In the genomic region with DNA sequence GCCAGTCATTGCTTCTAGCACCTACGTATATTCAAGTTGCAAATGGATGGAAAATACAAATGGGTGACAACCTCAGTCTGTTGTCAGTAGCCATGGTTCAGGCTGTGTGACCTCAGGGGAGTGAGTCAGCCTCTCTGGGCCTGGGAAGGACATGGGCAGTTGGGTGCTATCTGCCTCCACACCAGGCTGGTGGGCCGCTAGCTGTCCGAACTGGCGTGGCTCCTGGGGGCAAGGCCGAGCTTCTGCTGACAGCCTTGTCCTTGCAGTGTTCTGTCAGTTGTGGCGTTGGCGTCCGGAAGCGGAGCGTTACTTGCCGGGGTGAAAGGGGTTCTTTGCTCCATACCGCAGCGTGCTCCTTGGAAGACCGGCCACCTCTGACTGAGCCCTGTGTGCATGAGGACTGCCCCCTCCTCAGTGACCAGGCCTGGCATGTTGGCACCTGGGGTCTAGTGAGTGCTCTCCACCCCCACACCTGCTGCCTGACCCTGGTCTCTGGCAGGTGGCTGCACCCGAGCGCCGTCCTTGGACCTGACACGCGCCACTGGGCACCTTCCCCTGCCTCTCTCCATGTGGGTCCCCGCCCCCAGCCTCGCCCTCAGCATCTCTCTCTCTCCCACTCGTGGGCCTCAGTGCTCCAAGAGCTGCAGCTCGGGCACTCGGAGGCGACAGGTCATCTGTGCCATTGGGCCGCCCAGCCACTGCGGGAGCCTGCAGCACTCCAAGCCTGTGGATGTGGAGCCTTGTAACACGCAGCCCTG, we compare ENCODE assay signal across 24 cellular contexts.
"Had no signal": no experiment of that assay in that cellular context is flagged by ENCODE, and none has a peak within 500 bp of the region (broad histone marks: within the 10 kb centered on the region; RNA-seq: fewer than 3 reads in every experiment).

No MANE protein-coding gene starts in this region.

- H3K4me1 Mint-ChIP-seq: brain, neural crest cell had no signal

- H3K4me3 Mint-ChIP-seq: activated CD4-positive, alpha-beta T cell treated with anti-CD3 and anti-CD28 coated beads, Interleukin-2, amount 10 ng/mL, durations not matched to agents 7 days and 5 days; activated CD8-positive, alpha-beta T cell treated with anti-CD3 and anti-CD28 coated beads for 36 hours; brain; dendritic cell treated with granulocyte-macrophage colony-stimulating factor and Interleukin-4, amounts not matched to agents 40 ng/mL and 50 ng/mL, for 4 days; neural crest cell; stimulated activated naive CD8-positive, alpha-beta T cell treated with anti-CD3 and anti-CD28 coated beads, Interleukin-15, Interleukin-2, amounts not matched to agents 100 ng/mL and 50 ng/mL, for 24 hours; T-cell; T-helper 2 cell treated with Interferon-gamma antibody and Interleukin-4, amounts not matched to agents 5 μg/mL and 100 μg/mL, for 36 hours had no signal

- H3K27me3 Mint-ChIP-seq: activated CD4-positive, alpha-beta T cell treated with anti-CD3 and anti-CD28 coated beads, Interleukin-2, amount 10 ng/mL, durations not matched to agents 7 days and 5 days; activated CD8-positive, alpha-beta T cell treated with anti-CD3 and anti-CD28 coated beads for 36 hours; dendritic cell treated with granulocyte-macrophage colony-stimulating factor and Interleukin-4, amounts not matched to agents 40 ng/mL and 50 ng/mL, for 4 days; progenitor cell of endocrine pancreas; stimulated activated naive CD8-positive, alpha-beta T cell treated with anti-CD3 and anti-CD28 coated beads, Interleukin-15, Interleukin-2, amounts not matched to agents 100 ng/mL and 50 ng/mL, for 24 hours; T-cell had no signal

- H3K27ac ChIP-seq: thyroid gland, upper lobe of right lung, WERI-Rb-1 had no signal

- H3K9me3 ChIP-seq: thyroid gland, upper lobe of right lung had no signal

- ATAC-seq: activated CD8-positive, alpha-beta T cell treated with anti-CD3 and anti-CD28 coated beads for 36 hours; esophagus mucosa; T-cell; upper lobe of right lung had no signal

- FAIRE-seq: endothelial cell of umbilical vein had no signal

- H3K4me1 ChIP-seq: thyroid gland, upper lobe of right lung had no signal

- H3K27me3 ChIP-seq: thyroid gland, upper lobe of right lung had no signal

- H3K4me3 ChIP-seq: thyroid gland, upper lobe of right lung had no signal

- DNase-seq: activated CD4-positive, alpha-beta T cell treated with anti-CD3 and anti-CD28 coated beads, Interleukin-2, amount 10 ng/mL, durations not matched to agents 7 days and 5 days; activated CD4-positive, CD25-positive, alpha-beta regulatory T cell treated with anti-CD3 and anti-CD28 coated beads, Interleukin-2, amount 50 U/mL, for 72 hours; activated CD8-positive, alpha-beta T cell treated with anti-CD3 and anti-CD28 coated beads for 36 hours; activated T-cell treated with anti-CD3 and anti-CD28 coated beads, Interleukin-2, amount 50 U/mL, for 1 hour; effector CD4-positive, alpha-beta T cell; foreskin melanocyte; hippocampal formation; mesenchymal stem cell; retina; stimulated activated CD4-positive, alpha-beta T cell treated with anti-CD3 and anti-CD28 coated beads, Interleukin-4, amount 100 ng/mL, for 4 hours; substantia nigra; T-cell; thyroid gland; upper lobe of right lung; WERI-Rb-1 had no signal

- H3K36me3 Mint-ChIP-seq: activated naive CD4-positive, alpha-beta T cell treated with anti-CD3 and anti-CD28 coated beads, Interleukin-2, amount 50 U/mL, for 72 hours; brain; T-cell had no signal

- H3K9me3 Mint-ChIP-seq: activated CD4-positive, alpha-beta T cell treated with anti-CD3 and anti-CD28 coated beads, Interleukin-2, amount 10 ng/mL, durations not matched to agents 7 days and 5 days; activated CD8-positive, alpha-beta T cell treated with anti-CD3 and anti-CD28 coated beads for 36 hours; activated naive CD4-positive, alpha-beta T cell treated with anti-CD3 and anti-CD28 coated beads, Interleukin-2, amount 50 U/mL, for 72 hours; brain; dendritic cell treated with granulocyte-macrophage colony-stimulating factor and Interleukin-4, amounts not matched to agents 40 ng/mL and 50 ng/mL, for 4 days; neural crest cell; stimulated activated naive CD8-positive, alpha-beta T cell treated with anti-CD3 and anti-CD28 coated beads, Interleukin-15, Interleukin-2, amounts not matched to agents 100 ng/mL and 50 ng/mL, for 24 hours; T-cell; T-helper 2 cell treated with Interferon-gamma antibody and Interleukin-4, amounts not matched to agents 5 μg/mL and 100 μg/mL, for 36 hours had no signal

- H3K27ac Mint-ChIP-seq: activated CD4-positive, alpha-beta T cell treated with anti-CD3 and anti-CD28 coated beads, Interleukin-2, amount 10 ng/mL, durations not matched to agents 7 days and 5 days; activated CD8-positive, alpha-beta T cell treated with anti-CD3 and anti-CD28 coated beads for 36 hours; brain; dendritic cell treated with granulocyte-macrophage colony-stimulating factor and Interleukin-4, amounts not matched to agents 40 ng/mL and 50 ng/mL, for 4 days; progenitor cell of endocrine pancreas; stimulated activated naive CD8-positive, alpha-beta T cell treated with anti-CD3 and anti-CD28 coated beads, Interleukin-15, Interleukin-2, amounts not matched to agents 100 ng/mL and 50 ng/mL, for 24 hours; T-cell; T-helper 2 cell treated with Interferon-gamma antibody and Interleukin-4, amounts not matched to agents 5 μg/mL and 100 μg/mL, for 36 hours had no signal

- H3K36me3 ChIP-seq: upper lobe of right lung, WERI-Rb-1 had no signal
